Comparison of ENCODE assay signal across 12 cellular contexts in genomic region chr5:138458856-138459255, GRCh38. TPM values are rescaled to one million over a fixed set of nuclear protein-coding genes. Genes with fewer than 3 reads are reported as not detected.
DNase-seq lines count a peak whose midpoint lies in the region; ATAC-seq and TF ChIP-seq lines count a peak whose summit lies in the region.
"Had no signal": no experiment of that assay in that cellular context is flagged by ENCODE, and none has a peak within 500 bp of the region (broad histone marks: within the 10 kb centered on the region; RNA-seq: fewer than 3 reads in every experiment).

No MANE protein-coding gene starts in this region.

- TF ChIP-seq CTCF in activated B cell treated with CpG ODN at 0.5 μM for 24 hours (IDR thresholded peaks at IDR 0.05) = no peak
- TF ChIP-seq CTCF in breast epithelium (IDR thresholded peaks at IDR 0.05) = no peak

- no peaks in the 10 kb centered on the region for H3K9me3 ChIP-seq in breast epithelium
- H3K9me3 ChIP-seq: thyroid gland had no signal

- no peak for TF ChIP-seq POLR2A in breast epithelium (IDR thresholded peaks at IDR 0.05)

- H3K27me3 Mint-ChIP-seq in activated naive CD4-positive, alpha-beta T cell treated with anti-CD3 and anti-CD28 coated beads for 36 hours (ENCODE audit: low read depth) = no peaks in the 10 kb centered on the region
- no peaks in the 10 kb centered on the region for H3K27me3 Mint-ChIP-seq in activated B cell treated with CpG ODN at 0.5 μM for 24 hours
- no peaks in the 10 kb centered on the region for H3K27me3 Mint-ChIP-seq in effector memory CD8-positive, alpha-beta T cell

- CTCF ChIA-PET in activated naive CD4-positive, alpha-beta T cell treated with anti-CD3 and anti-CD28 coated beads for 36 hours (lab: Charles Lee) = interaction anchor here (1.1 to 7.5 kb wide), 4 partner anchors 10 to 107 kb away, joined by 3 to 53 read pairs (median 4); no protein-coding TSS in a partner anchor
- CTCF ChIA-PET in activated B cell treated with CpG ODN at 0.5 μM for 24 hours (lab: Charles Lee) = interaction anchor here (0.9 kb wide), 1 partner anchor 8 kb away, joined by 8 read pairs; no protein-coding TSS in a partner anchor

- no peak for ATAC-seq in activated B cell treated with CpG ODN at 0.5 μM for 24 hours (ENCODE audit: low read depth)
- peak; percentile 20 for ATAC-seq in effector memory CD8-positive, alpha-beta T cell (replicated peaks)

- intact Hi-C loops in activated naive CD4-positive, alpha-beta T cell treated with anti-CD3 and anti-CD28 coated beads for 36 hours (cut with micrococcal nuclease) = loop anchor here (1.0 kb wide), 1 partner anchor 84 kb away; the partner anchor contains the start of gene ETF1
- intact Hi-C loops in activated B cell treated with CpG ODN at 0.5 μM for 24 hours (cut with micrococcal nuclease) = no loop called here
- intact Hi-C loops in breast epithelium (cut with DNase I; ENCODE audit: low total_unique reads) = no loop called here

- H3K27ac Mint-ChIP-seq in activated naive CD4-positive, alpha-beta T cell treated with anti-CD3 and anti-CD28 coated beads for 36 hours = peak overlapping the region; percentile 98
- peak overlapping the region; percentile 76 for H3K27ac Mint-ChIP-seq in activated B cell treated with CpG ODN at 0.5 μM for 24 hours
- H3K27ac Mint-ChIP-seq in effector memory CD8-positive, alpha-beta T cell = peak overlapping the region; percentile 98 to 100

- peak overlapping the region; percentile 70 for H3K4me3 Mint-ChIP-seq in activated naive CD4-positive, alpha-beta T cell treated with anti-CD3 and anti-CD28 coated beads for 36 hours
- H3K4me3 Mint-ChIP-seq in activated B cell treated with CpG ODN at 0.5 μM for 24 hours = peak overlapping the region; percentile 33
- H3K4me3 Mint-ChIP-seq in effector memory CD8-positive, alpha-beta T cell = peak overlapping the region; percentile 74 to 76

- H3K27ac ChIP-seq in substantia nigra (ENCODE audit: low read depth, low read length, poor library complexity, severe bottlenecking) (peak overlapping the region; percentile 35), breast epithelium (no peak overlapping the region)
- H3K27ac ChIP-seq: thyroid gland had no signal

- H3K9me3 Mint-ChIP-seq in activated naive CD4-positive, alpha-beta T cell treated with anti-CD3 and anti-CD28 coated beads for 36 hours = no peaks in the 10 kb centered on the region
- H3K9me3 Mint-ChIP-seq in activated B cell treated with CpG ODN at 0.5 μM for 24 hours = no peaks in the 10 kb centered on the region
- H3K9me3 Mint-ChIP-seq in effector memory CD8-positive, alpha-beta T cell = no peaks in the 10 kb centered on the region

- no peaks in the 10 kb centered on the region for H3K27me3 ChIP-seq in breast epithelium
- H3K27me3 ChIP-seq: thyroid gland had no signal

- H3K4me3 ChIP-seq in breast epithelium = no peak overlapping the region
- H3K4me3 ChIP-seq: thyroid gland had no signal

- H3K36me3 Mint-ChIP-seq in activated naive CD4-positive, alpha-beta T cell treated with anti-CD3 and anti-CD28 coated beads for 36 hours (ENCODE audit: low read depth) = no peaks in the 10 kb centered on the region
- no peaks in the 10 kb centered on the region for H3K36me3 Mint-ChIP-seq in activated B cell treated with CpG ODN at 0.5 μM for 24 hours (ENCODE audit: low read depth)
- peaks cover 13% of the 10 kb centered on the region for H3K36me3 Mint-ChIP-seq in effector memory CD8-positive, alpha-beta T cell (ENCODE audit: insufficient read depth)

- POLR2A ChIA-PET in activated B cell treated with CpG ODN at 0.5 μM for 24 hours (lab: Charles Lee) = interaction anchor here (0.6 kb wide), 1 partner anchor 105 kb away, joined by 3 read pairs; no protein-coding TSS in a partner anchor

- no peaks in the 10 kb centered on the region for H3K36me3 ChIP-seq in breast epithelium
- H3K36me3 ChIP-seq: thyroid gland had no signal

- no peak for DNase-seq in activated naive CD4-positive, alpha-beta T cell treated with anti-CD3 and anti-CD28 coated beads for 36 hours
- no peak for DNase-seq in activated naive CD4-positive, alpha-beta T cell (lab: John Stamatoyannopoulos, UW)
- DNase-seq in activated B cell treated with CpG ODN at 0.5 μM for 24 hours = no peak
- DNase-seq in effector memory CD8-positive, alpha-beta T cell = no peak
- DNase-seq in substantia nigra (lab: John Stamatoyannopoulos, UW) = no peak
- no peak for DNase-seq in NCI-H345 (lab: John Stamatoyannopoulos, UW)
- no peak for DNase-seq in breast epithelium (ENCODE audit: low spot score in 2 of 2)
- no peak for DNase-seq in SHP77 (lab: John Stamatoyannopoulos, UW)
- DNase-seq: DMS53, HCEC 1CT, NCI-H1930 had no signal

- peaks cover 49% of the 10 kb centered on the region for H3K4me1 Mint-ChIP-seq in activated naive CD4-positive, alpha-beta T cell treated with anti-CD3 and anti-CD28 coated beads for 36 hours (ENCODE audit: low read depth)
- H3K4me1 Mint-ChIP-seq in activated B cell treated with CpG ODN at 0.5 μM for 24 hours = peaks cover 36% of the 10 kb centered on the region
- peaks cover 29 to 31% of the 10 kb centered on the region in 2 donors for H3K4me1 Mint-ChIP-seq in effector memory CD8-positive, alpha-beta T cell (ENCODE audit: low read depth in 2 of 2)

- H3K4me1 ChIP-seq in breast epithelium = peaks cover 5 to 6% of the 10 kb centered on the region in 2 donors

RNA-seq across cellular contexts. Expression of gene EGR1, which starts 6.4 kb away (rescaled TPM):
- 10 to 100 TPM; 20.4 to 20.7 TPM for total RNA-seq in activated naive CD4-positive, alpha-beta T cell treated with anti-CD3 and anti-CD28 coated beads for 36 hours
- 10.9 and 14.2 TPM in 2 replicates for total RNA-seq in activated B cell treated with CpG ODN at 0.5 μM for 24 hours
- total RNA-seq in breast epithelium = 10 to 100 TPM; 11.8 to 61.0 (median 18.4) TPM

RNA-seq across cellular contexts. Expression of gene REEP2, which starts 20.0 kb away (rescaled TPM):
- total RNA-seq in activated naive CD4-positive, alpha-beta T cell treated with anti-CD3 and anti-CD28 coated beads for 36 hours = 1 to 10 TPM; 1.8 to 2.2 TPM
- total RNA-seq in activated B cell treated with CpG ODN at 0.5 μM for 24 hours (0.42 TPM in 1 of 2 replicates, not detected in the other), breast epithelium (1 to 10 TPM in 1 of 3 donors, under 1 TPM in 2; 0.88 to 2.7 (median 0.98) TPM)
